ENCODE assay signal across 17 cellular contexts in genomic region chr14:57559561-57559960, GRCh38.
DNase-seq lines count a peak whose midpoint lies in the region; TF ChIP-seq lines count a peak whose summit lies in the region.
"Had no signal": no experiment of that assay in that cellular context is flagged by ENCODE, and none has a peak within 500 bp of the region (broad histone marks: within the 10 kb centered on the region; RNA-seq: fewer than 3 reads in every experiment).

No MANE protein-coding gene starts in this region.

- H3K36me3 ChIP-seq in GM23248 (ENCODE audit: low read depth) = no peaks in the 10 kb centered on the region
- H3K36me3 ChIP-seq: BE2C had no signal

- no peaks in the 10 kb centered on the region for H3K9me2 ChIP-seq in GM23248 (ENCODE audit: insufficient read depth)

- H4K20me1 ChIP-seq in GM23248 (ENCODE audit: insufficient read depth) = no peaks in the 10 kb centered on the region

- H3K4me1 ChIP-seq in GM23248 (ENCODE audit: insufficient read depth) = no peaks in the 10 kb centered on the region
- H3K4me1 ChIP-seq: BE2C had no signal

- H2AFZ ChIP-seq in GM23248 = no peak overlapping the region
- H2AFZ ChIP-seq: PC-9 had no signal

- in situ Hi-C loops in GM23248 (cut with MboI) = no loop called here

- H3K9me3 ChIP-seq in GM23248 (ENCODE audit: low read depth) = no peaks in the 10 kb centered on the region
- H3K9me3 ChIP-seq: BE2C had no signal

- no peaks in the 10 kb centered on the region for H3K27me3 ChIP-seq in GM23248 (replicated peaks; ENCODE audit: insufficient read depth)
- H3K27me3 ChIP-seq: BE2C had no signal

- 21% methylated on average over 5 of the region's 5 CpGs for WGBS in GM23248 (ENCODE audit: low coverage in 1 of 2, low lambda C conversion rate in 2 of 2, missing lambda C conversion rate in 2 of 2), 2 experiments

- H3K79me2 ChIP-seq in GM23248 (ENCODE audit: insufficient read depth) = no peaks in the 10 kb centered on the region

- no peaks in the 10 kb centered on the region for H3F3A ChIP-seq in GM23248 (ENCODE audit: insufficient read depth)

- H3K27ac ChIP-seq in GM23248 = no peak overlapping the region
- H3K27ac ChIP-seq: PC-9, SK-N-MC had no signal

- DNase-seq in NCI-H1694 (lab: John Stamatoyannopoulos, UW) (peak; percentile 15), astrocyte of the hippocampus (ENCODE audit: low read depth, low spot score) (peak; percentile 46), kidney glomerular epithelial cell (lab: John Stamatoyannopoulos, UW) (peak; percentile 58), renal cortical epithelial cell (ENCODE audit: low read depth) (peak; percentile 60), foreskin fibroblast (no peak), GM23248 (no peak)
- no peak for DNase-seq in stimulated activated CD4-positive, alpha-beta T cell treated with anti-CD3 and anti-CD28 coated beads, Interleukin-15, amount 100 ng/mL, for 24 hours
- DNase-seq: BE2C; CD8-positive, alpha-beta T cell; HFFc6; KBM-7; NCI-H1092; NCI-H187 treated with DMSO at 0.1 percent for 48 hours; NCI-H2227 treated with DMSO at 0.1 percent for 48 hours; NCI-H524 treated with DMSO at 0.1 percent for 48 hours; PC-9 had no signal

- no peak overlapping the region for H3K4me2 ChIP-seq in GM23248 (ENCODE audit: unreplicated experiment)
- H3K4me2 ChIP-seq: PC-9 had no signal

- TF ChIP-seq CTCF in foreskin fibroblast (IDR thresholded peaks at IDR 0.05; ENCODE audit: low read depth, low read length) = no peak

- H3K4me3 ChIP-seq in foreskin fibroblast (ENCODE audit: low read depth in 1 of 2, low read length in 2 of 2) = no peak overlapping the region
- H3K4me3 ChIP-seq in GM23248 = no peak overlapping the region
- H3K4me3 ChIP-seq: PC-9, SK-N-MC had no signal

- no peak overlapping the region for H3K9ac ChIP-seq in GM23248

Comparison
In these comparisons a context has a peak if more than half of its experiments do, and no peak if none do; other contexts are left out.
1. DNase-seq: peak in NCI-H1694 (single experiment), astrocyte of the hippocampus (single experiment), kidney glomerular epithelial cell (single experiment) and renal cortical epithelial cell (single experiment); none in foreskin fibroblast (0 of 2), GM23248 (single experiment) and stimulated activated CD4-positive, alpha-beta T cell treated with anti-CD3 and anti-CD28 coated beads, Interleukin-15, amount 100 ng/mL, for 24 hours (single experiment).